Comparison of ENCODE assay signal across 2 cellular contexts in the genomic region with DNA sequence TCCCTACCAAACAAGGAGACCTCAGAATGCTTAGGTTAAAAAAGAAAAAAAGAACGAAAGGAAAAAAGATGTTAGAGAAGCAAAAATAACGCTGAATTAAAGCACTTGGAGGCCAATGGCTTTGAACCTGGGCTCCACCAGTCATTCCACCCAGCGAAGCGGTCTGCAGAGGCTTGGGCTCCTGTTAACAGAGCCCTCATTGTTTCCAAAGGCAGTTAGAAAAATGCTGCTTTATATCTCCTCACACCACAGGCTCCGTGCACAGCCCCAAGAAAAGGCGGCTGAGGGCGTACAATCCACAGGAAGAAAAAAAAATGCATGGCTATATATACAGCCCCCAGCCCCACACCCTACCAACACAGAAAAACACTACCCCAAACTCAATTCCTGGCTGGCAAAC.
TF ChIP-seq lines count a peak whose summit lies in the region.

No MANE protein-coding gene starts in this region.

TF ChIP-seq in HepG2, 621 proteins besides CTCF, POLR2A, EP300 and RAD21 (continued from another document):
- TF ChIP-seq RBM22 (optimal IDR thresholded peaks at IDR 0.05; ENCODE audit: low read length) (peak; percentile 35), ASH2L (IDR thresholded peaks at IDR 0.05; ENCODE audit: insufficient read length, low read depth, low read length) (peak; percentile 25), ZBTB33 (CRISPR knock-in tag; IDR thresholded peaks at IDR 0.05) (0 out of 2 replicates have a peak, but pooled peaks have one; percentile 20)

TF ChIP-seq in GM12891, 5 proteins besides CTCF, POLR2A, EP300 and RAD21 (continued from another document):
- TF ChIP-seq TAF1 (IDR thresholded peaks at IDR 0.05; ENCODE audit: low read depth, low read length) = no peak
- TF ChIP-seq POU2F2 (IDR thresholded peaks at IDR 0.05; ENCODE audit: low read depth, low read length) = no peak
- no peak for TF ChIP-seq SPI1 (IDR thresholded peaks at IDR 0.05; ENCODE audit: low read depth, low read length)
- TF ChIP-seq POLR2AphosphoS5 (IDR thresholded peaks at IDR 0.05; ENCODE audit: low read depth, low read length) = no peak
TF ChIP-seq in GM12891: peak in this region for 0.
